In genomic region chr16:84503751-84504395, GRCh38 we compare ENCODE assay signal across 8 cellular contexts. TPM values are rescaled to one million over a fixed set of nuclear protein-coding genes. Genes with fewer than 3 reads are reported as not detected.
DNase-seq lines count a peak whose midpoint lies in the region; ATAC-seq and TF ChIP-seq lines count a peak whose summit lies in the region.

No MANE protein-coding gene starts in this region.

- POLR2A ChIA-PET in IMR-90 (lab: Charles Lee; ENCODE audit: unreplicated experiment): no interaction called here

- H3K4me2 ChIP-seq in IMR-90 (ENCODE audit: low read depth, low read length) (peak overlapping the region; percentile 96), mammary epithelial cell (ENCODE audit: insufficient read depth, low read depth, low read length) (peak overlapping the region; percentile 95)

- H2BK120ac ChIP-seq in IMR-90 (ENCODE audit: low read depth, low read length): peak overlapping the region; percentile 93

- DNase-seq in EH (ENCODE audit: low read depth) (peak; percentile 76), IMR-90 (peak; percentile 55), mammary epithelial cell (peak; percentile 47), aorta (peak in 1 of 2 donors; percentile 34), mucosa of gallbladder (ENCODE audit: low spot score) (no peak), SHP77 treated with DMSO at 0.1 percent for 48 hours (lab: John Stamatoyannopoulos, UW) (no peak)

- 0% methylated on average over 1 of the region's 13 CpGs; no CpG with 5 or more reads in 1 of the 2 experiments for WGBS in IMR-90 (ENCODE audit: extremely low coverage in 2 of 2, insufficient read length in 1 of 2), 2 experiments
- 12% methylated on average over 11 of the region's 13 CpGs for WGBS in mammary epithelial cell (ENCODE audit: low coverage, missing lambda C conversion rate)
- WGBS in mesodermal cell (ENCODE audit: insufficient coverage in 2 of 2), 2 experiments: 48 to 74% methylated on average over 8 to 11 of the region's 13 CpGs
- WGBS in aorta, 2 donors: 35 to 36% methylated on average over 13 of the region's 13 CpGs

- H3K4me3 ChIP-seq in IMR-90 (ENCODE audit: insufficient read depth, low read depth, low read length) (peak overlapping the region; percentile 93), mammary epithelial cell (replicated peaks in 1 of 3; ENCODE audit: insufficient read depth in 1 of 3, low read depth in 2 of 3, low read length in 3 of 3) (peak overlapping the region; percentile 69 to 96 (median 96)), mesodermal cell (ENCODE audit: extremely low read depth, insufficient read depth, low read length, poor library complexity, severe bottlenecking) (peak overlapping the region; percentile 77), aorta (ENCODE audit: low read length in 2 of 2) (peak overlapping the region; percentile 50 to 71)

- peaks cover 15% of the 10 kb centered on the region for H3K36me3 ChIP-seq in IMR-90 (ENCODE audit: control insufficient read depth, insufficient read depth, low read length)
- H3K36me3 ChIP-seq in mammary epithelial cell (ENCODE audit: insufficient read depth, low read length): peaks cover 5% of the 10 kb centered on the region
- H3K36me3 ChIP-seq in mesodermal cell (ENCODE audit: control insufficient read depth, insufficient read depth, low read length): peaks cover 14% of the 10 kb centered on the region
- no peaks in the 10 kb centered on the region for H3K36me3 ChIP-seq in aorta (ENCODE audit: control insufficient read depth in 1 of 2, insufficient read depth in 2 of 2, low read length in 1 of 2)

- peak overlapping the region; percentile 96 for H2AK5ac ChIP-seq in IMR-90 (ENCODE audit: low read depth, low read length)

- H2AK9ac ChIP-seq in IMR-90 (replicated peaks; ENCODE audit: low read depth, low read length, poor library complexity): peak overlapping the region; percentile 99

- no peak; the same call in 1 of the 2 replicates for TF ChIP-seq POLR2A in IMR-90 (IDR thresholded peaks at IDR 0.05; ENCODE audit: low read depth, low read length)

- peak overlapping the region; percentile 72 to 92 for H4K8ac ChIP-seq in IMR-90 (ENCODE audit: low read depth in 2 of 2, low read length in 2 of 2)

- H3K27me3 ChIP-seq in IMR-90 (ENCODE audit: control insufficient read depth, insufficient read depth, low read length) (no peaks in the 10 kb centered on the region), mammary epithelial cell (ENCODE audit: insufficient read depth, low read length) (no peaks in the 10 kb centered on the region), aorta (ENCODE audit: control insufficient read depth in 1 of 2, insufficient read depth in 2 of 2, low read length in 1 of 2) (no peaks in the 10 kb centered on the region)

- H4K91ac ChIP-seq in IMR-90 (ENCODE audit: insufficient read depth, low read depth, low read length): peak overlapping the region; percentile 95

- peak overlapping the region; percentile 78 for H4K5ac ChIP-seq in IMR-90 (ENCODE audit: low read depth, low read length)

- dilution Hi-C loops in IMR-90 (cut with HindIII; ENCODE audit: low sequenced_read_pairs, unreplicated experiment) (no loop called here), mammary epithelial cell (cut with HindIII; ENCODE audit: low sequenced_read_pairs) (loop anchor here (5.0 to 10.0 kb wide), 3 partner anchors 63 to 471 kb away; no protein-coding TSS in a partner anchor)

- H2BK15ac ChIP-seq in IMR-90 (ENCODE audit: low read depth, low read length): peak overlapping the region; percentile 94; the same call in 2 of the 3 replicates

- BruUV-seq in IMR-90 (replicated peaks; lab: Mats Ljungman, UMichigan) (no TSS peak), mammary epithelial cell (replicated peaks; lab: Mats Ljungman, UMichigan) (TSS peak; percentile 22)

- peaks cover 10% of the 10 kb centered on the region; the same call in 1 of the 2 replicates for H4K20me1 ChIP-seq in IMR-90 (ENCODE audit: insufficient read depth, low read length)
- no peaks in the 10 kb centered on the region for H4K20me1 ChIP-seq in mammary epithelial cell (ENCODE audit: insufficient read depth, low read length)

- H3K14ac ChIP-seq in IMR-90 (replicated peaks; ENCODE audit: low read depth, low read length): peak overlapping the region; percentile 98

- peaks cover 16% of the 10 kb centered on the region for H3K4me1 ChIP-seq in IMR-90 (ENCODE audit: control insufficient read depth, insufficient read depth, low read length)
- peaks cover 61% of the 10 kb centered on the region for H3K4me1 ChIP-seq in mammary epithelial cell (ENCODE audit: insufficient read depth, low read length)
- peaks cover 23% of the 10 kb centered on the region for H3K4me1 ChIP-seq in mesodermal cell (ENCODE audit: control insufficient read depth, insufficient read depth, low read length, poor library complexity, severe bottlenecking)
- H3K4me1 ChIP-seq in aorta (ENCODE audit: control insufficient read depth in 1 of 2, insufficient read depth in 2 of 2, low read length in 2 of 2): peaks cover 0 to 5% of the 10 kb centered on the region in 2 donors

- ATAC-seq in IMR-90 (ENCODE audit: low read depth) (peak; percentile 6), aorta (ENCODE audit: low FRiP score) (peak; percentile 0), GM19452 (IDR thresholded peaks at IDR 0.05; ENCODE audit: unreplicated experiment) (no peak)

- peaks cover 49% of the 10 kb centered on the region for H3K79me2 ChIP-seq in mammary epithelial cell (ENCODE audit: insufficient read depth, low read length)

- in situ Hi-C loops in IMR-90 (cut with MboI; ENCODE audit: low sequenced_read_pairs): no loop called here
- in situ Hi-C loops in mammary epithelial cell (cut with MboI; ENCODE audit: low sequenced_read_pairs in 2 of 2): loop anchor here (25.0 kb wide), 2 partner anchors 208 to 483 kb away; no protein-coding TSS in a partner anchor

- peak overlapping the region; percentile 63 for H3K18ac ChIP-seq in IMR-90 (ENCODE audit: low read depth, low read length)

- peak overlapping the region; percentile 96 for H3K23ac ChIP-seq in IMR-90 (ENCODE audit: low read depth, low read length)

- H3K79me1 ChIP-seq in IMR-90 (ENCODE audit: low read depth in 1 of 2, low read length in 2 of 2): peaks cover 38 to 67% of the 10 kb centered on the region in 2 experiments; a peak in 3 of 4 replicates

- peak overlapping the region; percentile 96 for H3K4ac ChIP-seq in IMR-90 (ENCODE audit: low read depth, low read length)

- peak overlapping the region; percentile 89 for H3K9ac ChIP-seq in IMR-90 (ENCODE audit: low read depth, low read length)
- peak overlapping the region; percentile 88 for H3K9ac ChIP-seq in mammary epithelial cell (ENCODE audit: insufficient read depth, low read length)

- intact Hi-C loops in IMR-90 (cut with micrococcal nuclease): no loop called here
- intact Hi-C loops in mammary epithelial cell (cut with micrococcal nuclease): loop anchor here (10.0 kb wide), 3 partner anchors 319 to 679 kb away; partner anchors contain the start of genes OSGIN1 and TAF1C
- intact Hi-C loops in aorta (cut with DNase I): loop anchor here in 1 of 2 donors (2.0 kb wide), 1 partner anchor 115 kb away; the partner anchor contains the start of gene COTL1

- no peak for TF ChIP-seq RAD21 in IMR-90 (IDR thresholded peaks at IDR 0.05; ENCODE audit: low read length)

- H3K9me1 ChIP-seq in IMR-90 (ENCODE audit: insufficient read depth, low read length): peaks cover 39% of the 10 kb centered on the region

- H2AFZ ChIP-seq in IMR-90 (replicated peaks; ENCODE audit: low read length, poor library complexity) (peak overlapping the region; percentile 99), mammary epithelial cell (ENCODE audit: low read depth, low read length) (peak overlapping the region; percentile 60)

- CTCF ChIA-PET in IMR-90 (lab: Yijun Ruan, JAX): interaction anchor here (0.8 kb wide), 1 partner anchor 115 kb away, joined by 3 read pairs; no protein-coding TSS in a partner anchor
- CTCF ChIA-PET in mammary epithelial cell (lab: Charles Lee; ENCODE audit: low non-redundant PET): no interaction called here

- TF ChIP-seq CTCF in IMR-90 (conservative IDR thresholded peaks at IDR 0.05; ENCODE audit: low read depth, low read length): no peak
- TF ChIP-seq CTCF in mammary epithelial cell (conservative IDR thresholded peaks at IDR 0.05 in 1 of 2, IDR thresholded peaks at IDR 0.05 in 1 of 2; ENCODE audit: extremely low read depth in 1 of 2, insufficient read depth in 1 of 2, low read depth in 1 of 2, low read length in 2 of 2): no peak

- peak overlapping the region; percentile 57 for H2BK20ac ChIP-seq in IMR-90 (ENCODE audit: low read depth, low read length)

- peak overlapping the region; percentile 95 for H2BK5ac ChIP-seq in IMR-90 (ENCODE audit: low read depth, low read length, poor library complexity, severe bottlenecking)

- peak overlapping the region; percentile 76 for H3K56ac ChIP-seq in IMR-90 (ENCODE audit: extremely low read depth, insufficient read depth, low read length)

- H3K9me3 ChIP-seq in IMR-90 (ENCODE audit: control insufficient read depth, insufficient read depth, low read length) (no peaks in the 10 kb centered on the region), mammary epithelial cell (replicated peaks; ENCODE audit: insufficient read depth, low read length) (no peaks in the 10 kb centered on the region), mesodermal cell (ENCODE audit: control insufficient read depth, low read length) (no peaks in the 10 kb centered on the region), aorta (ENCODE audit: control insufficient read depth, low read length) (no peaks in the 10 kb centered on the region)

- peak overlapping the region; percentile 95 for H3K27ac ChIP-seq in IMR-90 (ENCODE audit: insufficient read depth, low read length)
- peak overlapping the region; percentile 92 for H3K27ac ChIP-seq in mammary epithelial cell (ENCODE audit: insufficient read depth, low read depth, low read length)
- H3K27ac ChIP-seq in mesodermal cell (ENCODE audit: low read depth, low read length, severe bottlenecking): no peak overlapping the region
- H3K27ac ChIP-seq in aorta (ENCODE audit: low read depth in 1 of 2, low read length in 2 of 2): no peak overlapping the region

TF ChIP-seq in IMR-90, 13 proteins besides CTCF, POLR2A, EP300 and RAD21 (continues in another document):
- no peak for TF ChIP-seq RCOR1 (IDR thresholded peaks at IDR 0.05; ENCODE audit: insufficient replicate concordance, low read length)
- TF ChIP-seq SMC3 (IDR thresholded peaks at IDR 0.05; ENCODE audit: low read depth, low read length): no peak
- no peak for TF ChIP-seq MAZ (IDR thresholded peaks at IDR 0.05; ENCODE audit: borderline replicate concordance, low read depth, low read length)
- no peak for TF ChIP-seq FOS (IDR thresholded peaks at IDR 0.05; ENCODE audit: low read depth, low read length)
- no peak for TF ChIP-seq MAFK (IDR thresholded peaks at IDR 0.05; ENCODE audit: low read depth, low read length)

RNA-seq across cellular contexts. Expression of gene MEAK7, which starts 0.6 kb away (rescaled TPM):
- total RNA-seq in IMR-90 (2012; rRNA removed) (27.4 and 27.8 TPM in 2 replicates), mammary epithelial cell (100 to 1,000 TPM in 1 of 2 donors, 10 to 100 TPM in 1; 73.5 to 107 TPM), aorta (10 to 100 TPM; 17.4 to 23.9 TPM), mucosa of gallbladder (22.5 TPM)
- polyA plus RNA-seq in IMR-90 (2012; rRNA removed) (36.0 and 39.0 TPM in 2 replicates), mammary epithelial cell (67.1 TPM), aorta (1 to 10 TPM; 3.4 to 5.8 TPM)
- polyA plus RNA-seq in IMR-90 (2012; cell fraction: cytosol; rRNA removed): 25.1 and 29.9 TPM in 2 replicates
- 31.0 and 35.1 TPM in 2 replicates for polyA plus RNA-seq in IMR-90 (2012; cell fraction: nucleus; rRNA removed; ENCODE audit: low replicate concordance)
- polyA minus RNA-seq in mammary epithelial cell: 84.8 TPM
- 19.5 TPM for polyA plus RNA-seq in mesodermal cell (2013, experiment 1 of 2)
- 13.0 TPM for polyA plus RNA-seq in mesodermal cell (2013, experiment 2 of 2)

Comparison
In these comparisons a context has a peak if more than half of its experiments do, and no peak if none do; other contexts are left out.
1. DNase-seq: peak in EH (single experiment), IMR-90 (single experiment) and mammary epithelial cell (single experiment); none in mucosa of gallbladder (single experiment) and SHP77 treated with DMSO at 0.1 percent for 48 hours (single experiment).
2. H3K27ac ChIP-seq: peak in IMR-90 (single experiment) and mammary epithelial cell (single experiment); none in mesodermal cell (single experiment) and aorta (0 of 2).
3. Peak in every context shown above with its lines, with median percentiles within 50 percentile points of each other: H3K4me3 ChIP-seq.